Comparison of ENCODE assay signal across 9 cellular contexts in genomic region chr11:65576232-65576866, GRCh38. TPM values are rescaled to one million over a fixed set of nuclear protein-coding genes. Genes with fewer than 3 reads are reported as not detected.
DNase-seq lines count a peak whose midpoint lies in the region; ATAC-seq and TF ChIP-seq lines count a peak whose summit lies in the region.
"Had no signal": no experiment of that assay in that cellular context is flagged by ENCODE, and none has a peak within 500 bp of the region (broad histone marks: within the 10 kb centered on the region; RNA-seq: fewer than 3 reads in every experiment).

No MANE protein-coding gene starts in this region.

- no peaks in the 10 kb centered on the region for H4K20me1 ChIP-seq in GM23248 (ENCODE audit: insufficient read depth)
- H4K20me1 ChIP-seq in smooth muscle cell (ENCODE audit: low read depth) = peaks cover 20% of the 10 kb centered on the region

- H3K27ac ChIP-seq in GM23248 (peak overlapping the region; percentile 77), left ventricle myocardium inferior (replicated peaks) (peak overlapping the region; percentile 97), smooth muscle cell (ENCODE audit: low read depth) (no peak overlapping the region)

- DNase-seq in GM23248 (peak; percentile 41), activated B cell treated with CpG ODN at 0.5 μM for 24 hours (no peak), left ventricle myocardium inferior (no peak), smooth muscle cell (lab: John Stamatoyannopoulos, UW; ENCODE audit: unreplicated experiment) (no peak), HK-2 (ENCODE audit: unreplicated experiment) (no peak), iPS-NIHi7 (ENCODE audit: extremely low spot score) (no peak), HEK293T (ENCODE audit: extremely low spot score) (no peak)

- POLR2A ChIA-PET in activated B cell treated with CpG ODN at 0.5 μM for 24 hours (lab: Charles Lee) (interaction anchor here (0.5 to 4.4 kb wide), 24 partner anchors 14 to 1278 kb away, joined by 3 to 239 read pairs (median 4); partner anchors contain the start of genes KCNK7, MALAT1, MAP3K11 and PCNX3), HEK293T (lab: Yijun Ruan, JAX) (interaction anchor here (1.3 to 1.9 kb wide), 3 partner anchors 18 to 37 kb away, joined by 4 to 5 read pairs (median 5); no protein-coding TSS in a partner anchor)

- ATAC-seq in activated B cell treated with CpG ODN at 0.5 μM for 24 hours (ENCODE audit: low read depth) (no peak), HG02759 (IDR thresholded peaks at IDR 0.05; ENCODE audit: unreplicated experiment) (no peak)

- H3F3A ChIP-seq in GM23248 (ENCODE audit: insufficient read depth) (peaks cover 10% of the 10 kb centered on the region), smooth muscle cell (ENCODE audit: low read depth) (peaks cover 24% of the 10 kb centered on the region)

- TF ChIP-seq CTCF in activated B cell treated with CpG ODN at 0.5 μM for 24 hours (IDR thresholded peaks at IDR 0.05) (no peak), left ventricle myocardium inferior (IDR thresholded peaks at IDR 0.05; ENCODE audit: borderline replicate concordance) (no peak), smooth muscle cell (IDR thresholded peaks at IDR 0.05; ENCODE audit: borderline replicate concordance, insufficient read depth, poor library complexity, severe bottlenecking) (no peak)

- in situ Hi-C loops in GM23248 (cut with MboI) = no loop called here

- intact Hi-C loops in activated B cell treated with CpG ODN at 0.5 μM for 24 hours (cut with micrococcal nuclease) (no loop called here), left ventricle myocardium inferior (cut with micrococcal nuclease) (no loop called here)

- H3K4me3 ChIP-seq in GM23248 (peak overlapping the region; percentile 92), left ventricle myocardium inferior (peak overlapping the region; percentile 86), smooth muscle cell (peak overlapping the region; percentile 90)

- H3K9me2 ChIP-seq in GM23248 (ENCODE audit: insufficient read depth) = no peaks in the 10 kb centered on the region

- no peaks in the 10 kb centered on the region for H3K27me3 Mint-ChIP-seq in activated B cell treated with CpG ODN at 0.5 μM for 24 hours

- peaks cover 36% of the 10 kb centered on the region for H3K36me3 Mint-ChIP-seq in activated B cell treated with CpG ODN at 0.5 μM for 24 hours (ENCODE audit: low read depth)

- H3K9me3 ChIP-seq in GM23248 (ENCODE audit: low read depth) (no peaks in the 10 kb centered on the region), left ventricle myocardium inferior (replicated peaks) (no peaks in the 10 kb centered on the region), smooth muscle cell (replicated peaks; ENCODE audit: low read depth) (no peaks in the 10 kb centered on the region)

- H3K4me2 ChIP-seq in GM23248 (ENCODE audit: unreplicated experiment) = peak overlapping the region; percentile 88
- H3K4me2 ChIP-seq in smooth muscle cell = peak overlapping the region; percentile 94

- peak overlapping the region; percentile 87 for H3K4me3 Mint-ChIP-seq in activated B cell treated with CpG ODN at 0.5 μM for 24 hours

- H3K27me3 ChIP-seq in GM23248 (replicated peaks; ENCODE audit: insufficient read depth) = no peaks in the 10 kb centered on the region
- H3K27me3 ChIP-seq in left ventricle myocardium inferior (ENCODE audit: low read depth) = no peaks in the 10 kb centered on the region
- no peaks in the 10 kb centered on the region for H3K27me3 ChIP-seq in smooth muscle cell (ENCODE audit: low read depth)

- peaks cover 57% of the 10 kb centered on the region for H3K4me1 Mint-ChIP-seq in activated B cell treated with CpG ODN at 0.5 μM for 24 hours

- no peaks in the 10 kb centered on the region; the same call in 1 of the 2 replicates for H3K36me3 ChIP-seq in GM23248 (ENCODE audit: low read depth)
- peaks cover 30% of the 10 kb centered on the region for H3K36me3 ChIP-seq in left ventricle myocardium inferior
- H3K36me3 ChIP-seq in smooth muscle cell (ENCODE audit: low read depth) = no peaks in the 10 kb centered on the region

- peak overlapping the region; percentile 88 for H3K9ac ChIP-seq in GM23248
- H3K9ac ChIP-seq in smooth muscle cell (ENCODE audit: low read depth) = no peak overlapping the region

- H3K79me2 ChIP-seq in GM23248 (ENCODE audit: insufficient read depth) (peaks cover 48% of the 10 kb centered on the region), smooth muscle cell (ENCODE audit: low read depth) (peaks cover 16% of the 10 kb centered on the region)

- CTCF ChIA-PET in activated B cell treated with CpG ODN at 0.5 μM for 24 hours (lab: Charles Lee) (interaction anchor here (0.8 to 3.6 kb wide), 4 partner anchors 10 to 25 kb away, joined by 3 to 45 read pairs (median 18); no protein-coding TSS in a partner anchor), HEK293T (lab: Yijun Ruan, JAX) (interaction anchor here (1.2 kb wide), 2 partner anchors 17 to 36 kb away, joined by 3 to 5 read pairs; no protein-coding TSS in a partner anchor)

- WGBS in GM23248 (ENCODE audit: low coverage in 1 of 2, low lambda C conversion rate in 2 of 2, missing lambda C conversion rate in 2 of 2), 2 experiments = 3% methylated on average over 16 to 23 of the region's 26 CpGs
- WGBS in smooth muscle cell (ENCODE audit: low lambda C conversion rate) = 24% methylated on average over 22 of the region's 26 CpGs

- H3K27ac Mint-ChIP-seq in activated B cell treated with CpG ODN at 0.5 μM for 24 hours = peak overlapping the region; percentile 89

- H3K9me3 Mint-ChIP-seq in activated B cell treated with CpG ODN at 0.5 μM for 24 hours = no peaks in the 10 kb centered on the region

- H2AFZ ChIP-seq in GM23248 (0 out of 2 replicates have a peak overlapping the region, but pooled peaks have one; percentile 25), smooth muscle cell (ENCODE audit: low read depth) (no peak overlapping the region)

- H3K4me1 ChIP-seq in GM23248 (ENCODE audit: insufficient read depth) (peaks cover 32% of the 10 kb centered on the region), left ventricle myocardium inferior (peaks cover 68% of the 10 kb centered on the region), smooth muscle cell (ENCODE audit: low read depth) (peaks cover 19% of the 10 kb centered on the region)

TF ChIP-seq in HEK293T, 16 proteins besides CTCF, POLR2A, EP300 and RAD21:
- no peak for TF ChIP-seq ZNF384 (IDR thresholded peaks at IDR 0.05)
- no peak for TF ChIP-seq SUZ12 (IDR thresholded peaks at IDR 0.05)
- TF ChIP-seq BHLHE40 (IDR thresholded peaks at IDR 0.05; ENCODE audit: borderline replicate concordance) = no peak
- no peak for TF ChIP-seq ARNT (IDR thresholded peaks at IDR 0.05)
- no peak for TF ChIP-seq ELF4 (IDR thresholded peaks at IDR 0.05)
- TF ChIP-seq L3MBTL2 (conservative IDR thresholded peaks at IDR 0.05) = no peak
- no peak for TF ChIP-seq HDGF (IDR thresholded peaks at IDR 0.05; ENCODE audit: borderline replicate concordance)
- TF ChIP-seq FOXK2 (IDR thresholded peaks at IDR 0.05) = no peak
- no peak for TF ChIP-seq PKNOX1 (IDR thresholded peaks at IDR 0.05)
- no peak for TF ChIP-seq TARDBP (IDR thresholded peaks at IDR 0.05)

RNA-seq across cellular contexts. Expression of gene EHBP1L1, which starts 0.5 kb away (rescaled TPM):
- 85.5 and 88.5 TPM in 2 replicates for total RNA-seq in GM23248 (2014; rRNA removed; shearing (Covaris generic))
- 11.5 and 12.6 TPM in 2 replicates for polyA plus RNA-seq in GM23248 (2016; fragmentation: Nextera tagmentation; extraction: Ambion mirVana)
- 143 and 163 TPM in 2 replicates for total RNA-seq in activated B cell treated with CpG ODN at 0.5 μM for 24 hours
- total RNA-seq in left ventricle myocardium inferior = 69.5 TPM
- total RNA-seq in smooth muscle cell = 5.1 and 14.0 TPM in 2 replicates
- 28.4 and 29.5 TPM in 2 replicates for polyA plus RNA-seq in smooth muscle cell

RNA-seq across cellular contexts. Expression of gene FAM89B, which starts 4.0 kb away (rescaled TPM):
- total RNA-seq in GM23248 (2014; rRNA removed; shearing (Covaris generic)) = 41.2 and 67.0 TPM in 2 replicates
- 73.1 and 76.3 TPM in 2 replicates for polyA plus RNA-seq in GM23248 (2016; fragmentation: Nextera tagmentation; extraction: Ambion mirVana)
- total RNA-seq in activated B cell treated with CpG ODN at 0.5 μM for 24 hours = 19.1 and 21.6 TPM in 2 replicates
- total RNA-seq in left ventricle myocardium inferior = 40.9 TPM
- 51.4 and 63.9 TPM in 2 replicates for total RNA-seq in smooth muscle cell
- 174 TPM in 2 replicates for polyA plus RNA-seq in smooth muscle cell

RNA-seq across cellular contexts. Expression of gene ZNRD2, which starts 6.1 kb away (rescaled TPM):
- total RNA-seq in GM23248 (2014; rRNA removed; shearing (Covaris generic)) = 41.9 and 54.5 TPM in 2 replicates
- 69.3 and 74.9 TPM in 2 replicates for polyA plus RNA-seq in GM23248 (2016; fragmentation: Nextera tagmentation; extraction: Ambion mirVana)
- 40.9 and 41.0 TPM in 2 replicates for total RNA-seq in activated B cell treated with CpG ODN at 0.5 μM for 24 hours
- total RNA-seq in left ventricle myocardium inferior = 21.1 TPM
- total RNA-seq in smooth muscle cell = 45.9 and 55.5 TPM in 2 replicates
- polyA plus RNA-seq in smooth muscle cell = 105 and 108 TPM in 2 replicates

RNA-seq across cellular contexts. Expression of gene LTBP3, which starts 18.2 kb away (rescaled TPM):
- total RNA-seq in GM23248 (2014; rRNA removed; shearing (Covaris generic)) = 98.4 and 112 TPM in 2 replicates
- polyA plus RNA-seq in GM23248 (2016; fragmentation: Nextera tagmentation; extraction: Ambion mirVana) (36.5 and 39.6 TPM in 2 replicates), smooth muscle cell (46.4 and 53.9 TPM in 2 replicates)
- total RNA-seq in activated B cell treated with CpG ODN at 0.5 μM for 24 hours (25.0 and 25.3 TPM in 2 replicates), left ventricle myocardium inferior (80.3 TPM), smooth muscle cell (33.6 TPM in 2 replicates)

RNA-seq across cellular contexts. Expression of gene KCNK7, which starts 19.3 kb away (rescaled TPM):
- total RNA-seq in GM23248 (2014; rRNA removed; shearing (Covaris generic)) = not detected in 2 replicates
- not detected in 2 replicates for polyA plus RNA-seq in GM23248 (2016; fragmentation: Nextera tagmentation; extraction: Ambion mirVana)
- total RNA-seq in activated B cell treated with CpG ODN at 0.5 μM for 24 hours = 1.0 and 1.1 TPM in 2 replicates
- total RNA-seq in left ventricle myocardium inferior = 0.85 TPM
- 1.7 TPM in 1 of 2 replicates, not detected in the other for total RNA-seq in smooth muscle cell
- not detected in 2 replicates for polyA plus RNA-seq in smooth muscle cell
- total RNA-seq: HT1080 had no signal
